ENCODE assay signal across 10 cellular contexts in the genomic region with DNA sequence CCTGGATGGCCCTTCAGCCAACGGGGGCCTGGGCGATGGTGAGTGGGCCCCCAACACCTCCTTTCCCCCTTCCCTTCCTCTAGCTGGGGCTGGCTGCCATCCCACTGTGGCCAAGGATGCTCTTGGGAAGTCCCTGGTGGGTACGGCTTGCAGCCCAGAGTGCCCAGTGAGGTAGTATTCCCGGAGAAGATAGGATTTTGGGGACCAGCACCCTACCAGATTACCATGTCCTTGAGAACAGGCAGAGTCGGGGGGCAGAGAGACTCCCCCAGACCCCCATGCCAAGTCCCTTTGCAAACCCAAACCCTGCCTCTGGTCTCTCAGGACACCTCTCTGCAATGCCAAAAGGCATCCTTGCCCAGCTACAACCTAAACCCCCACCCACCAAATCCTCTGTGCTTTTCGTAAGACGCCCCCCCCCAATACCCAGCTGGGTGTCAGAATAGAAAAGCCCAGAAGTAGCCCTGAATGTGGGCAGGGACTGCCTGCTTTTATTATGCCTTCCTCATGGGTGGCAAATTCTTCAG. TPM values are rescaled to one million over a fixed set of nuclear protein-coding genes. Genes with fewer than 3 reads are reported as not detected.
DNase-seq lines count a peak whose midpoint lies in the region; ATAC-seq, FAIRE-seq and TF ChIP-seq lines count a peak whose summit lies in the region.
"Had no signal": no experiment of that assay in that cellular context is flagged by ENCODE, and none has a peak within 500 bp of the region (broad histone marks: within the 10 kb centered on the region; RNA-seq: fewer than 3 reads in every experiment).

No MANE protein-coding gene starts in this region.

- peaks cover 59% of the 10 kb centered on the region for H3K4me1 Mint-ChIP-seq in osteocyte (ENCODE audit: unreplicated experiment)

- WGBS in A549 (ENCODE audit: missing lambda C conversion rate): 9% methylated on average over 5 of the region's 7 CpGs

- peak overlapping the region; percentile 72 for H3K4me2 ChIP-seq in A549
- H3K4me2 ChIP-seq in fibroblast of lung (ENCODE audit: extremely low read depth, insufficient read depth, low read length): peak overlapping the region; percentile 71

- DNase-seq in A549 (ENCODE audit: low read depth in 1 of 2, low spot score in 1 of 2): no peak
- DNase-seq in SK-N-MC (ENCODE audit: low read depth, low spot score): no peak
- DNase-seq in fibroblast of lung (ENCODE audit: low read depth in 2 of 2): no peak
- DNase-seq in osteocyte (ENCODE audit: extremely low spot score, unreplicated experiment): no peak
- DNase-seq in effector CD4-positive, alpha-beta T cell: no peak
- DNase-seq in NCI-H2227 (lab: John Stamatoyannopoulos, UW; ENCODE audit: unreplicated experiment): no peak
- no peak for DNase-seq in GM20000 (ENCODE audit: low spot score)
- DNase-seq: activated CD4-positive, alpha-beta memory T cell treated with anti-CD3 and anti-CD28 coated beads for 36 hours; AML-193 had no signal

- no peak for TF ChIP-seq RAD21 in A549 (conservative IDR thresholded peaks at IDR 0.05 in 1 of 2, IDR thresholded peaks at IDR 0.05 in 1 of 2)

- H3K79me2 ChIP-seq in fibroblast of lung (ENCODE audit: control insufficient read depth, insufficient read depth, low read length): no peaks in the 10 kb centered on the region

- no peaks in the 10 kb centered on the region for H4K20me1 ChIP-seq in fibroblast of lung (ENCODE audit: control insufficient read depth, extremely low read depth, insufficient read depth, low read length)

- peaks cover 6% of the 10 kb centered on the region for H3K27me3 ChIP-seq in fibroblast of lung (ENCODE audit: control insufficient read depth, insufficient read depth, low read length)

- FAIRE-seq in A549 (lab: Jason Lieb, UNC): no peak

- H3K27ac ChIP-seq in A549: peak overlapping the region; percentile 65 to 76
- peak overlapping the region; percentile 50 for H3K27ac ChIP-seq in SK-N-MC
- H3K27ac ChIP-seq in fibroblast of lung (ENCODE audit: insufficient read depth, low read length): no peak overlapping the region

- H3K4me3 ChIP-seq in A549 (peak overlapping the region; percentile 15; the same call in 1 of the 3 replicates), SK-N-MC (peak overlapping the region; percentile 72), fibroblast of lung (replicated peaks in 1 of 4; ENCODE audit: control extremely low read depth in 1 of 4, insufficient read depth in 1 of 4, low read depth in 3 of 4, low read length in 4 of 4) (peak overlapping the region in 2 of 4 experiments; percentile 40 to 65)

- no peak for TF ChIP-seq CTCF in A549 (IDR thresholded peaks at IDR 0.05)
- no peak for TF ChIP-seq CTCF in fibroblast of lung (conservative IDR thresholded peaks at IDR 0.05 in 1 of 2, IDR thresholded peaks at IDR 0.05 in 1 of 2; ENCODE audit: low read depth in 1 of 2, low read length in 2 of 2)
- TF ChIP-seq CTCF in osteocyte (IDR thresholded peaks at IDR 0.05): no peak
- TF ChIP-seq CTCF in GM20000 (IDR thresholded peaks at IDR 0.05; ENCODE audit: extremely low read depth, missing control alignments): no peak

- ATAC-seq in A549 (peak; percentile 25 to 26; a peak in 3 of 6 replicates), GM18502 (IDR thresholded peaks at IDR 0.05; ENCODE audit: poor library complexity, unreplicated experiment) (no peak)

- no peak for TF ChIP-seq EP300 in A549 (IDR thresholded peaks at IDR 0.05)

- POLR2A ChIA-PET in A549 (lab: Yijun Ruan, JAX): interaction anchor here (1.0 kb wide), 2 partner anchors 9 to 75 kb away, joined by 5 to 9 read pairs; no protein-coding TSS in a partner anchor

- H3K9me3 ChIP-seq in A549 (no peaks in the 10 kb centered on the region), SK-N-MC (ENCODE audit: low read depth, low read length) (no peaks in the 10 kb centered on the region), fibroblast of lung (ENCODE audit: control insufficient read depth, insufficient read depth, low read depth, low read length) (no peaks in the 10 kb centered on the region)

- H3K4me1 ChIP-seq in A549 (peaks cover 34% of the 10 kb centered on the region), fibroblast of lung (ENCODE audit: control insufficient read depth, extremely low read depth, insufficient read depth, low read length) (peaks cover 8% of the 10 kb centered on the region)

- peak overlapping the region; percentile 96 for H3K27ac Mint-ChIP-seq in osteocyte (ENCODE audit: unreplicated experiment)
- H3K27ac Mint-ChIP-seq: activated CD4-positive, alpha-beta memory T cell treated with anti-CD3 and anti-CD28 coated beads for 36 hours had no signal

- CTCF ChIA-PET in A549 (lab: Yijun Ruan, JAX): interaction anchor here (1.0 to 5.9 kb wide), 6 partner anchors 11 to 406 kb away, joined by 3 to 62 read pairs (median 5); a partner anchor contains a TSS

- no peaks in the 10 kb centered on the region for H3K9me3 Mint-ChIP-seq in osteocyte (ENCODE audit: unreplicated experiment)
- H3K9me3 Mint-ChIP-seq: activated CD4-positive, alpha-beta memory T cell treated with anti-CD3 and anti-CD28 coated beads for 36 hours had no signal

- H3K27me3 Mint-ChIP-seq in osteocyte (ENCODE audit: unreplicated experiment): no peaks in the 10 kb centered on the region

- H3K9ac ChIP-seq in SK-N-MC (ENCODE audit: insufficient read length) (no peak overlapping the region), fibroblast of lung (ENCODE audit: insufficient read depth, low read length) (no peak overlapping the region)

- peak overlapping the region; percentile 57 for H3K4me3 Mint-ChIP-seq in osteocyte (ENCODE audit: unreplicated experiment)
- H3K4me3 Mint-ChIP-seq: activated CD4-positive, alpha-beta memory T cell treated with anti-CD3 and anti-CD28 coated beads for 36 hours had no signal

- no peak overlapping the region for H2AFZ ChIP-seq in fibroblast of lung (ENCODE audit: low read length)

- TF ChIP-seq POLR2A in A549 (IDR thresholded peaks at IDR 0.05; ENCODE audit: low read length): no peak

- H3K36me3 Mint-ChIP-seq in osteocyte (ENCODE audit: unreplicated experiment): no peaks in the 10 kb centered on the region

- H3K36me3 ChIP-seq in SK-N-MC (ENCODE audit: insufficient read depth, low read length) (no peaks in the 10 kb centered on the region), fibroblast of lung (ENCODE audit: control insufficient read depth, insufficient read depth, low read length) (no peaks in the 10 kb centered on the region)

TF ChIP-seq in A549, 52 proteins besides CTCF, POLR2A, EP300 and RAD21:
- no peak for TF ChIP-seq EHMT2 (IDR thresholded peaks at IDR 0.05; ENCODE audit: low read depth)
- TF ChIP-seq, protein P1, sequence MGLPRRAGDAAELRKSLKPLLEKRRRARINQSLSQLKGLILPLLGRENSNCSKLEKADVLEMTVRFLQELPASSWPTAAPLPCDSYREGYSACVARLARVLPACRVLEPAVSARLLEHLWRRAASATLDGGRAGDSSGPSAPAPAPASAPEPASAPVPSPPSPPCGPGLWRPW (IDR thresholded peaks at IDR 0.05): no peak
- no peak for TF ChIP-seq MAZ (IDR thresholded peaks at IDR 0.05; ENCODE audit: borderline replicate concordance, low read depth, low read length)
- TF ChIP-seq TP53 (CRISPR knock-in tag; IDR thresholded peaks at IDR 0.05): no peak
- no peak for TF ChIP-seq MYC (IDR thresholded peaks at IDR 0.05; ENCODE audit: borderline replicate concordance, low read length)
- no peak for TF ChIP-seq RFX5 (IDR thresholded peaks at IDR 0.05)
- no peak for TF ChIP-seq NFE2L2 (conservative IDR thresholded peaks at IDR 0.05; ENCODE audit: low read length)
- TF ChIP-seq CBX8 (IDR thresholded peaks at IDR 0.05): no peak
- no peak for TF ChIP-seq KDM5A (IDR thresholded peaks at IDR 0.05)

RNA-seq across cellular contexts. Expression of a gene that starts 1.7 kb away (rescaled TPM):
- polyA plus RNA-seq in A549 (2011; rRNA removed): not detected in 2 replicates
- polyA plus RNA-seq in A549 (2012; cell fraction: cytosol; rRNA removed): under 0.01 and 0.01 TPM in 2 replicates
- polyA plus RNA-seq in A549 (2012; cell fraction: nucleus; rRNA removed): not detected in 2 replicates
- not detected in 3 replicates for polyA plus RNA-seq in A549 (2017; fragmentation: RNase III; extraction: RNeasy Plus Mini Kit Qiagen cat#74134 plus additional on column Dnase treatment)
- polyA minus RNA-seq in A549 (2011; rRNA and poly(A)+ RNA removed): 0.08 TPM in 1 of 2 replicates, not detected in the other
- total RNA-seq in fibroblast of lung: 0.77 and 1.5 TPM in 2 replicates
- polyA plus RNA-seq in fibroblast of lung: 0.12 and 0.99 TPM in 2 replicates
- polyA plus RNA-seq in fibroblast of lung (2012): 0.23 and 1.4 TPM in 2 replicates
- polyA minus RNA-seq in fibroblast of lung (ENCODE audit: low replicate concordance): 0.79 and 5.3 TPM in 2 replicates
- 77.5 and 101 TPM in 2 replicates for total RNA-seq in osteocyte
- total RNA-seq: activated CD4-positive, alpha-beta memory T cell treated with anti-CD3 and anti-CD28 coated beads for 36 hours had no signal

RNA-seq across cellular contexts. Expression of a gene that starts 48.3 kb away (rescaled TPM):
- polyA plus RNA-seq in A549 (2011; rRNA removed) (107 and 126 TPM in 2 replicates), A549 (2017; fragmentation: RNase III; extraction: RNeasy Plus Mini Kit Qiagen cat#74134 plus additional on column Dnase treatment) (93.5 to 99.8 TPM (median 94.2 TPM) in 3 replicates), fibroblast of lung (94.1 and 123 TPM in 2 replicates)
- polyA plus RNA-seq in A549 (2012; cell fraction: cytosol; rRNA removed): 209 and 213 TPM in 2 replicates
- 445 and 456 TPM in 2 replicates for polyA plus RNA-seq in A549 (2012; cell fraction: nucleus; rRNA removed)
- 118 and 135 TPM in 2 replicates for polyA minus RNA-seq in A549 (2011; rRNA and poly(A)+ RNA removed)
- total RNA-seq in fibroblast of lung (35.2 and 46.9 TPM in 2 replicates), osteocyte (79.5 and 86.0 TPM in 2 replicates)
- polyA plus RNA-seq in fibroblast of lung (2012): 60.5 and 77.7 TPM in 2 replicates
- polyA minus RNA-seq in fibroblast of lung (ENCODE audit: low replicate concordance): 152 and 183 TPM in 2 replicates

Comparison
In these comparisons a context has a peak if more than half of its experiments do, and no peak if none do; other contexts are left out.
1. RNA of a gene that starts 1.7 kb away (total RNA-seq): 77.5 to 101 TPM in osteocyte; 0.77 to 1.5 TPM in fibroblast of lung; every median in the first group is over 10 times any median in the second.